1 cellular context compared by ENCODE assay signal in the genomic region with DNA sequence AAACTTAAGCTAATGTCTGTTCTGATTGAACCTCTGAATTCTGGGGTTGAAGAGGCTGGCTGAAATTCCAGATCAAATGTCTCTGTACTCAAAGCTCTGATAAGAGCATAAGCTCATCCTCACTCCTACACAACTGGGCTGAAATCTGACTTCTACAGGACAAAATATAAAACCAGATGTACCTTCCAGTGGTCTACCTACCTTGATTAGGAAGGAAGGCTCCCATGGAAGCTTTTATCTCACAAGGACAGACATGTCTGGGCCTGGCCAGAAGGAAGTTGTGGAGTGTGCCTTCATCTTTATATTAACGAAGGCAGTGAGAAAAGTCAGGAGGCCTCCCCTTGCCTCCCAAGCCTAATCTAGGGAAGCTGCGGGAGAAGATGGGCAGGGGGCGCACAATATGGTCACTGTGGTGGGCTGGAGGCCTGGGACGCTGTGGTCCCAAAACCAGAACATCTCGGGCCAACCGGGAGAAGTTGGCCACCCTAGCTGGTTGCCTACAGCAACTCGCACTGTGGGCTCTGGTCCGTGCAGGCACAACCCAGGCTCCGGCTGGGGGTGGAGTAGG.
TF ChIP-seq lines count a peak whose summit lies in the region.

No MANE protein-coding gene starts in this region.

TF ChIP-seq in K562, 482 proteins besides CTCF, POLR2A, EP300 and RAD21 (continued from another document and continues in another):
- TF ChIP-seq, protein P1, sequence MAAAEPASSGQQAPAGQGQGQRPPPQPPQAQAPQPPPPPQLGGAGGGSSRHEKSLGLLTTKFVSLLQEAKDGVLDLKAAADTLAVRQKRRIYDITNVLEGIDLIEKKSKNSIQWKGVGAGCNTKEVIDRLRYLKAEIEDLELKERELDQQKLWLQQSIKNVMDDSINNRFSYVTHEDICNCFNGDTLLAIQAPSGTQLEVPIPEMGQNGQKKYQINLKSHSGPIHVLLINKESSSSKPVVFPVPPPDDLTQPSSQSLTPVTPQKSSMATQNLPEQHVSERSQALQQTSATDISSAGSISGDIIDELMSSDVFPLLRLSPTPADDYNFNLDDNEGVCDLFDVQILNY (CRISPR knock-in tag; IDR thresholded peaks at IDR 0.05): no peak
- TF ChIP-seq MYC (IDR thresholded peaks at IDR 0.05; ENCODE audit: low read depth, low read length): no peak
- no peak for TF ChIP-seq MYC (CRISPR knock-in tag; IDR thresholded peaks at IDR 0.05; ENCODE audit: borderline replicate concordance, low read depth)
- TF ChIP-seq ILF3 (IDR thresholded peaks at IDR 0.05; ENCODE audit: borderline replicate concordance): no peak
- TF ChIP-seq, protein P2, sequence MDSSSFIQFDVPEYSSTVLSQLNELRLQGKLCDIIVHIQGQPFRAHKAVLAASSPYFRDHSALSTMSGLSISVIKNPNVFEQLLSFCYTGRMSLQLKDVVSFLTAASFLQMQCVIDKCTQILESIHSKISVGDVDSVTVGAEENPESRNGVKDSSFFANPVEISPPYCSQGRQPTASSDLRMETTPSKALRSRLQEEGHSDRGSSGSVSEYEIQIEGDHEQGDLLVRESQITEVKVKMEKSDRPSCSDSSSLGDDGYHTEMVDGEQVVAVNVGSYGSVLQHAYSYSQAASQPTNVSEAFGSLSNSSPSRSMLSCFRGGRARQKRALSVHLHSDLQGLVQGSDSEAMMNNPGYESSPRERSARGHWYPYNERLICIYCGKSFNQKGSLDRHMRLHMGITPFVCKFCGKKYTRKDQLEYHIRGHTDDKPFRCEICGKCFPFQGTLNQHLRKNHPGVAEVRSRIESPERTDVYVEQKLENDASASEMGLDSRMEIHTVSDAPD (CRISPR knock-in tag; IDR thresholded peaks at IDR 0.05): no peak
- TF ChIP-seq MEF2D (tag; conservative IDR thresholded peaks at IDR 0.05; ENCODE audit: low read depth): no peak
- TF ChIP-seq ZNF507 (tag; conservative IDR thresholded peaks at IDR 0.05): no peak
- TF ChIP-seq SMC3 (conservative IDR thresholded peaks at IDR 0.05; ENCODE audit: insufficient read depth, low read depth, low read length): no peak
- no peak for TF ChIP-seq RFX7 (CRISPR knock-in tag; IDR thresholded peaks at IDR 0.05)
- TF ChIP-seq ZNF274 (IDR thresholded peaks at IDR 0.05; ENCODE audit: borderline replicate concordance, low read depth, low read length): peak; percentile 48; the same call in 1 of the 2 replicates
- TF ChIP-seq GATAD2B (IDR thresholded peaks at IDR 0.05; ENCODE audit: borderline replicate concordance): no peak; the same call in 1 of the 2 replicates
- no peak for TF ChIP-seq ZC3H11A (IDR thresholded peaks at IDR 0.05; ENCODE audit: low read depth, low read length)
- TF ChIP-seq MECOM (CRISPR knock-in tag; IDR thresholded peaks at IDR 0.05): 0 out of 2 replicates have a peak, but pooled peaks have one; percentile 8
- no peak for TF ChIP-seq FOXP1 (CRISPR knock-in tag; IDR thresholded peaks at IDR 0.05)
- TF ChIP-seq ZFP1 (CRISPR knock-in tag; IDR thresholded peaks at IDR 0.05): no peak
- TF ChIP-seq, protein P3, sequence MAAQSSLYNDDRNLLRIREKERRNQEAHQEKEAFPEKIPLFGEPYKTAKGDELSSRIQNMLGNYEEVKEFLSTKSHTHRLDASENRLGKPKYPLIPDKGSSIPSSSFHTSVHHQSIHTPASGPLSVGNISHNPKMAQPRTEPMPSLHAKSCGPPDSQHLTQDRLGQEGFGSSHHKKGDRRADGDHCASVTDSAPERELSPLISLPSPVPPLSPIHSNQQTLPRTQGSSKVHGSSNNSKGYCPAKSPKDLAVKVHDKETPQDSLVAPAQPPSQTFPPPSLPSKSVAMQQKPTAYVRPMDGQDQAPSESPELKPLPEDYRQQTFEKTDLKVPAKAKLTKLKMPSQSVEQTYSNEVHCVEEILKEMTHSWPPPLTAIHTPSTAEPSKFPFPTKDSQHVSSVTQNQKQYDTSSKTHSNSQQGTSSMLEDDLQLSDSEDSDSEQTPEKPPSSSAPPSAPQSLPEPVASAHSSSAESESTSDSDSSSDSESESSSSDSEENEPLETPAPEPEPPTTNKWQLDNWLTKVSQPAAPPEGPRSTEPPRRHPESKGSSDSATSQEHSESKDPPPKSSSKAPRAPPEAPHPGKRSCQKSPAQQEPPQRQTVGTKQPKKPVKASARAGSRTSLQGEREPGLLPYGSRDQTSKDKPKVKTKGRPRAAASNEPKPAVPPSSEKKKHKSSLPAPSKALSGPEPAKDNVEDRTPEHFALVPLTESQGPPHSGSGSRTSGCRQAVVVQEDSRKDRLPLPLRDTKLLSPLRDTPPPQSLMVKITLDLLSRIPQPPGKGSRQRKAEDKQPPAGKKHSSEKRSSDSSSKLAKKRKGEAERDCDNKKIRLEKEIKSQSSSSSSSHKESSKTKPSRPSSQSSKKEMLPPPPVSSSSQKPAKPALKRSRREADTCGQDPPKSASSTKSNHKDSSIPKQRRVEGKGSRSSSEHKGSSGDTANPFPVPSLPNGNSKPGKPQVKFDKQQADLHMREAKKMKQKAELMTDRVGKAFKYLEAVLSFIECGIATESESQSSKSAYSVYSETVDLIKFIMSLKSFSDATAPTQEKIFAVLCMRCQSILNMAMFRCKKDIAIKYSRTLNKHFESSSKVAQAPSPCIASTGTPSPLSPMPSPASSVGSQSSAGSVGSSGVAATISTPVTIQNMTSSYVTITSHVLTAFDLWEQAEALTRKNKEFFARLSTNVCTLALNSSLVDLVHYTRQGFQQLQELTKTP (IDR thresholded peaks at IDR 0.05; ENCODE audit: low read depth in 1 of 2, partially characterized antibody in 2 of 2): peak in 1 of 2 experiments; percentile 72
- TF ChIP-seq, protein P4, sequence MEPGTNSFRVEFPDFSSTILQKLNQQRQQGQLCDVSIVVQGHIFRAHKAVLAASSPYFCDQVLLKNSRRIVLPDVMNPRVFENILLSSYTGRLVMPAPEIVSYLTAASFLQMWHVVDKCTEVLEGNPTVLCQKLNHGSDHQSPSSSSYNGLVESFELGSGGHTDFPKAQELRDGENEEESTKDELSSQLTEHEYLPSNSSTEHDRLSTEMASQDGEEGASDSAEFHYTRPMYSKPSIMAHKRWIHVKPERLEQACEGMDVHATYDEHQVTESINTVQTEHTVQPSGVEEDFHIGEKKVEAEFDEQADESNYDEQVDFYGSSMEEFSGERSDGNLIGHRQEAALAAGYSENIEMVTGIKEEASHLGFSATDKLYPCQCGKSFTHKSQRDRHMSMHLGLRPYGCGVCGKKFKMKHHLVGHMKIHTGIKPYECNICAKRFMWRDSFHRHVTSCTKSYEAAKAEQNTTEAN (CRISPR knock-in tag; IDR thresholded peaks at IDR 0.05): no peak
- peak; percentile 58; the same call in 1 of the 2 replicates for TF ChIP-seq NFRKB (IDR thresholded peaks at IDR 0.05; ENCODE audit: low read depth)
- TF ChIP-seq, protein P5, sequence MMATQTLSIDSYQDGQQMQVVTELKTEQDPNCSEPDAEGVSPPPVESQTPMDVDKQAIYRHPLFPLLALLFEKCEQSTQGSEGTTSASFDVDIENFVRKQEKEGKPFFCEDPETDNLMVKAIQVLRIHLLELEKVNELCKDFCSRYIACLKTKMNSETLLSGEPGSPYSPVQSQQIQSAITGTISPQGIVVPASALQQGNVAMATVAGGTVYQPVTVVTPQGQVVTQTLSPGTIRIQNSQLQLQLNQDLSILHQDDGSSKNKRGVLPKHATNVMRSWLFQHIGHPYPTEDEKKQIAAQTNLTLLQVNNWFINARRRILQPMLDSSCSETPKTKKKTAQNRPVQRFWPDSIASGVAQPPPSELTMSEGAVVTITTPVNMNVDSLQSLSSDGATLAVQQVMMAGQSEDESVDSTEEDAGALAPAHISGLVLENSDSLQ (IDR thresholded peaks at IDR 0.05): no peak
- TF ChIP-seq SETDB1 (IDR thresholded peaks at IDR 0.05; ENCODE audit: low read length): no peak
- TF ChIP-seq KLF16 (IDR thresholded peaks at IDR 0.05): peak; percentile 93
- peak; percentile 67; the same call in 1 of the 2 replicates for TF ChIP-seq SMARCE1 (IDR thresholded peaks at IDR 0.05)
- TF ChIP-seq, protein P6, sequence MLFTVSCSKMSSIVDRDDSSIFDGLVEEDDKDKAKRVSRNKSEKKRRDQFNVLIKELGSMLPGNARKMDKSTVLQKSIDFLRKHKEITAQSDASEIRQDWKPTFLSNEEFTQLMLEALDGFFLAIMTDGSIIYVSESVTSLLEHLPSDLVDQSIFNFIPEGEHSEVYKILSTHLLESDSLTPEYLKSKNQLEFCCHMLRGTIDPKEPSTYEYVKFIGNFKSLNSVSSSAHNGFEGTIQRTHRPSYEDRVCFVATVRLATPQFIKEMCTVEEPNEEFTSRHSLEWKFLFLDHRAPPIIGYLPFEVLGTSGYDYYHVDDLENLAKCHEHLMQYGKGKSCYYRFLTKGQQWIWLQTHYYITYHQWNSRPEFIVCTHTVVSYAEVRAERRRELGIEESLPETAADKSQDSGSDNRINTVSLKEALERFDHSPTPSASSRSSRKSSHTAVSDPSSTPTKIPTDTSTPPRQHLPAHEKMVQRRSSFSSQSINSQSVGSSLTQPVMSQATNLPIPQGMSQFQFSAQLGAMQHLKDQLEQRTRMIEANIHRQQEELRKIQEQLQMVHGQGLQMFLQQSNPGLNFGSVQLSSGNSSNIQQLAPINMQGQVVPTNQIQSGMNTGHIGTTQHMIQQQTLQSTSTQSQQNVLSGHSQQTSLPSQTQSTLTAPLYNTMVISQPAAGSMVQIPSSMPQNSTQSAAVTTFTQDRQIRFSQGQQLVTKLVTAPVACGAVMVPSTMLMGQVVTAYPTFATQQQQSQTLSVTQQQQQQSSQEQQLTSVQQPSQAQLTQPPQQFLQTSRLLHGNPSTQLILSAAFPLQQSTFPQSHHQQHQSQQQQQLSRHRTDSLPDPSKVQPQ (CRISPR knock-in tag; IDR thresholded peaks at IDR 0.05; ENCODE audit: borderline replicate concordance): no peak
- TF ChIP-seq, protein P7, sequence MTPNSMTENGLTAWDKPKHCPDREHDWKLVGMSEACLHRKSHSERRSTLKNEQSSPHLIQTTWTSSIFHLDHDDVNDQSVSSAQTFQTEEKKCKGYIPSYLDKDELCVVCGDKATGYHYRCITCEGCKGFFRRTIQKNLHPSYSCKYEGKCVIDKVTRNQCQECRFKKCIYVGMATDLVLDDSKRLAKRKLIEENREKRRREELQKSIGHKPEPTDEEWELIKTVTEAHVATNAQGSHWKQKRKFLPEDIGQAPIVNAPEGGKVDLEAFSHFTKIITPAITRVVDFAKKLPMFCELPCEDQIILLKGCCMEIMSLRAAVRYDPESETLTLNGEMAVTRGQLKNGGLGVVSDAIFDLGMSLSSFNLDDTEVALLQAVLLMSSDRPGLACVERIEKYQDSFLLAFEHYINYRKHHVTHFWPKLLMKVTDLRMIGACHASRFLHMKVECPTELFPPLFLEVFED (CRISPR knock-in tag; conservative IDR thresholded peaks at IDR 0.05): no peak
- TF ChIP-seq LEF1 (IDR thresholded peaks at IDR 0.05): peak; percentile 31; the same call in 1 of the 2 replicates
- no peak for TF ChIP-seq TCFL5 (CRISPR knock-in tag; conservative IDR thresholded peaks at IDR 0.05)
- TF ChIP-seq CHD4 (IDR thresholded peaks at IDR 0.05; ENCODE audit: insufficient read depth, insufficient replicate concordance, low read depth, low read length, poor library complexity, severe bottlenecking): no peak
- TF ChIP-seq RFX5 (IDR thresholded peaks at IDR 0.05; ENCODE audit: low read depth, low read length): no peak
- no peak for TF ChIP-seq ZNF583 (CRISPR knock-in tag; IDR thresholded peaks at IDR 0.05)
- TF ChIP-seq ZNF347 (CRISPR knock-in tag; IDR thresholded peaks at IDR 0.05; ENCODE audit: low read depth): no peak
- TF ChIP-seq, protein P8, sequence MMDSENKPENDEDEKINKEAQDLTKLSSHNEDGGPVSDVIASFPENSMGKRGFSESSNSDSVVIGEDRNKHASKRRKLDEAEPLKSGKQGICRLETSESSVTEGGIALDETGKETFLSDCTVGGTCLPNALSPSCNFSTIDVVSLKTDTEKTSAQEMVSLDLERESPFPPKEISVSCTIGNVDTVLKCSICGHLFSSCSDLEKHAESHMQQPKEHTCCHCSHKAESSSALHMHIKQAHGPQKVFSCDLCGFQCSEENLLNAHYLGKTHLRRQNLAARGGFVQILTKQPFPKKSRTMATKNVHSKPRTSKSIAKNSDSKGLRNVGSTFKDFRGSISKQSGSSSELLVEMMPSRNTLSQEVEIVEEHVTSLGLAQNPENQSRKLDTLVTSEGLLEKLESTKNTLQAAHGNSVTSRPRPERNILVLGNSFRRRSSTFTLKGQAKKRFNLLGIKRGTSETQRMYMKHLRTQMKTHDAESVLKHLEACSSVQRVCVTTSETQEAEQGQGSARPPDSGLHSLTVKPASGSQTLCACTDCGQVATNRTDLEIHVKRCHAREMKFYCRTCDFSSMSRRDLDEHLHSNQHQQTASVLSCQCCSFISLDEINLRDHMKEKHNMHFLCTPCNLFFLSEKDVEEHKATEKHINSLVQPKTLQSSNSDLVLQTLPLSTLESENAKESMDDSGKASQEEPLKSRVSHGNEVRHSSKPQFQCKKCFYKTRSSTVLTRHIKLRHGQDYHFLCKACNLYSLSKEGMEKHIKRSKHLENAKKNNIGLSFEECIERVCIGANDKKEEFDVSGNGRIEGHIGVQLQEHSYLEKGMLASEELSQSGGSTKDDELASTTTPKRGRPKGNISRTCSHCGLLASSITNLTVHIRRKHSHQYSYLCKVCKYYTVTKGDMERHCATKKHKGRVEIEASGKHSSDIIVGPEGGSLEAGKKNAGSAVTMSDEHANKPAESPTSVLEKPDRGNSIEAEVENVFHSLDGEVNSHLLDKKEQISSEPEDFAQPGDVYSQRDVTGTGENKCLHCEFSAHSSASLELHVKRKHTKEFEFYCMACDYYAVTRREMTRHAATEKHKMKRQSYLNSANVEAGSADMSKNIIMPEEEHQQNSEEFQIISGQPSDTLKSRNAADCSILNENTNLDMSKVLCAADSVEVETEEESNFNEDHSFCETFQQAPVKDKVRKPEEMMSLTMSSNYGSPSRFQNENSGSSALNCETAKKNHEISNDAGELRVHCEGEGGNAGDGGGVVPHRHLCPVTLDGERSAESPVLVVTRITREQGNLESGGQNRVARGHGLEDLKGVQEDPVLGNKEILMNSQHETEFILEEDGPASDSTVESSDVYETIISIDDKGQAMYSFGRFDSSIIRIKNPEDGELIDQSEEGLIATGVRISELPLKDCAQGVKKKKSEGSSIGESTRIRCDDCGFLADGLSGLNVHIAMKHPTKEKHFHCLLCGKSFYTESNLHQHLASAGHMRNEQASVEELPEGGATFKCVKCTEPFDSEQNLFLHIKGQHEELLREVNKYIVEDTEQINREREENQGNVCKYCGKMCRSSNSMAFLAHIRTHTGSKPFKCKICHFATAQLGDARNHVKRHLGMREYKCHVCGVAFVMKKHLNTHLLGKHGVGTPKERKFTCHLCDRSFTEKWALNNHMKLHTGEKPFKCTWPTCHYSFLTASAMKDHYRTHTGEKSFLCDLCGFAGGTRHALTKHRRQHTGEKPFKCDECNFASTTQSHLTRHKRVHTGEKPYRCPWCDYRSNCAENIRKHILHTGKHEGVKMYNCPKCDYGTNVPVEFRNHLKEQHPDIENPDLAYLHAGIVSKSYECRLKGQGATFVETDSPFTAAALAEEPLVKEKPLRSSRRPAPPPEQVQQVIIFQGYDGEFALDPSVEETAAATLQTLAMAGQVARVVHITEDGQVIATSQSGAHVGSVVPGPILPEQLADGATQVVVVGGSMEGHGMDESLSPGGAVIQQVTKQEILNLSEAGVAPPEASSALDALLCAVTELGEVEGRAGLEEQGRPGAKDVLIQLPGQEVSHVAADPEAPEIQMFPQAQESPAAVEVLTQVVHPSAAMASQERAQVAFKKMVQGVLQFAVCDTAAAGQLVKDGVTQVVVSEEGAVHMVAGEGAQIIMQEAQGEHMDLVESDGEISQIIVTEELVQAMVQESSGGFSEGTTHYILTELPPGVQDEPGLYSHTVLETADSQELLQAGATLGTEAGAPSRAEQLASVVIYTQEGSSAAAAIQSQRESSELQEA (IDR thresholded peaks at IDR 0.05; ENCODE audit: low read depth): no peak
- TF ChIP-seq BRD4 (IDR thresholded peaks at IDR 0.05): no peak
- TF ChIP-seq HEY1 (CRISPR knock-in tag; IDR thresholded peaks at IDR 0.05; ENCODE audit: borderline replicate concordance): no peak
- TF ChIP-seq LARP7 (IDR thresholded peaks at IDR 0.05): no peak
- no peak for TF ChIP-seq RUNX1 (IDR thresholded peaks at IDR 0.05; ENCODE audit: low read depth)
- no peak for TF ChIP-seq POLR2AphosphoS2 (IDR thresholded peaks at IDR 0.05; ENCODE audit: low read length)
- TF ChIP-seq ZBTB17 (CRISPR knock-in tag; IDR thresholded peaks at IDR 0.05): no peak
- peak; percentile 91 for TF ChIP-seq CC2D1A (IDR thresholded peaks at IDR 0.05)
- no peak for TF ChIP-seq NELFE (IDR thresholded peaks at IDR 0.05; ENCODE audit: insufficient read depth, insufficient read length)
